ENCODE assay signal across 9 cellular contexts in the genomic region with DNA sequence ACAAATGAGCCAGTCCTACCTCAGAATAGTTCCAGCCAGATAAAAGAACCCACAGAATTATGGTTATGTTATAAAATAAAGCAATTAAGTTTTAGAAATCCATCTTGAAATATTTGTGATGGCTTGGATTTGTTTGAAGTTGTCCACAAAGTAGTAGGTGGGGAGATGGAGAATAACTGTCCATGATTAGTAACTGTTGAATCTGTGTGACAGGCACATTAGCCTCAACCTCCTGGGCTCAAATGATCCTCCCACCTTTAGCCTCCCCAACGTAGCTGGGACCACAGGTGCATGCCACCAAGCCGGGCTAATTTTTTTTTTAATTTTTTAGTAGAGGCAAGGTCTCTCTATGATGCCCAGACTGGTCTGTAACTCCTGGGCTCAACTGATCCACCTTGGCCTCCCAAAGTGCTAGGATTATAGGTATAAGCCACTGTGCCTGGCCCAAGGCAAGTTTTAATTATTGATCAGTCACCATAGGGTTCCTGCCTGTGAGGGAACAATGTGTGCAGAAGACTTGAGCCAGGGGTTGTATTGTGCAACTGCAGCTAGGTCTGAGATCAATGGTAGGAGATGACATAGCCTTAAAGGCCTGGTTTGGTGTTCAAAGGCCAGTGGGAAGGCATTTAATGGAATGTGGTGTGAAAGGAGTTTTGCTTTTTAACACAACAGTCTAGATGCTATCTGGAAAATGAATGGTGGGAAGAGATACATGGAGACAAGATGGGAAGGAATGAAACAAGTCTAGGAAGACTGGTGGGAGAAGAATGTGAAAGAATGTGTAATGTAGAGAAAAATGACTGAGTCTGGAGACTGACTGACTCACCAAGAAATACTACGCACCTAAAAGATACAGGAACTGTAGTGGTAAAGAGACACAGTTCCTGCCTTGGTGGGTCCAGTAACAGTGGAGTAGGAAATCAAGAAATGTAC. TPM values are rescaled to one million over a fixed set of nuclear protein-coding genes. Genes with fewer than 3 reads are reported as not detected.
A peak's percentile ranks its signal among the peaks of the same experiment; 100 is the strongest.
DNase-seq lines count a peak whose midpoint lies in the region; ATAC-seq and TF ChIP-seq lines count a peak whose summit lies in the region.
"Had no signal": no experiment of that assay in that cellular context is flagged by ENCODE, and none has a peak within 500 bp of the region (broad histone marks: within the 10 kb centered on the region; RNA-seq: fewer than 3 reads in every experiment).

No MANE protein-coding gene starts in this region.

- H3K27ac ChIP-seq in breast epithelium: peak overlapping the region in 1 of 2 donors; percentile 99
- peak overlapping the region; percentile 99 for H3K27ac ChIP-seq in VCaP
- peak overlapping the region; percentile 100 for H3K27ac ChIP-seq in hepatocyte
- peak overlapping the region; percentile 35 to 100 (median 43) for H3K27ac ChIP-seq in upper lobe of left lung

- H3K27me3 ChIP-seq in breast epithelium (no peaks in the 10 kb centered on the region), hepatocyte (no peaks in the 10 kb centered on the region), upper lobe of left lung (no peaks in the 10 kb centered on the region), MG63 (no peaks in the 10 kb centered on the region)
- H3K27me3 ChIP-seq: esophagus muscularis mucosa had no signal

- H3K36me3 Mint-ChIP-seq in MCF 10A (ENCODE audit: insufficient read depth, unreplicated experiment): peaks cover 81% of the 10 kb centered on the region

- no peaks in the 10 kb centered on the region for H3K9me2 ChIP-seq in hepatocyte (replicated peaks; ENCODE audit: insufficient read depth)

- no peaks in the 10 kb centered on the region for H3K36me3 ChIP-seq in breast epithelium
- no peaks in the 10 kb centered on the region for H3K36me3 ChIP-seq in hepatocyte (replicated peaks; ENCODE audit: insufficient read depth, low read depth)
- peaks cover 3 to 36% (median 8%) of the 10 kb centered on the region in 4 donors for H3K36me3 ChIP-seq in upper lobe of left lung
- H3K36me3 ChIP-seq in MG63: peaks cover 92% of the 10 kb centered on the region

- POLR2A ChIA-PET in MCF 10A (lab: Yijun Ruan, JAX): interaction anchor here (0.7 to 8.9 kb wide), 4 partner anchors 8 to 261 kb away, joined by 3 to 169 read pairs (median 17); a partner anchor contains a TSS

- peaks cover 29% of the 10 kb centered on the region for H3K4me1 Mint-ChIP-seq in MCF 10A (ENCODE audit: insufficient read depth, unreplicated experiment)

- TF ChIP-seq POLR2A in breast epithelium (IDR thresholded peaks at IDR 0.05) (no peak), upper lobe of left lung (IDR thresholded peaks at IDR 0.05) (no peak)

- H2AFZ ChIP-seq in hepatocyte: no peak overlapping the region

- WGBS in hepatocyte (ENCODE audit: low lambda C conversion rate, missing lambda C conversion rate): 71% methylated on average over 3 of the region's 3 CpGs
- 68 to 74% methylated on average over 3 of the region's 3 CpGs for WGBS in upper lobe of left lung, 2 donors

- CTCF ChIA-PET in MCF 10A (lab: Yijun Ruan, JAX): no interaction called here

- H3K9me3 ChIP-seq in breast epithelium (no peaks in the 10 kb centered on the region), hepatocyte (ENCODE audit: low read depth) (no peaks in the 10 kb centered on the region), upper lobe of left lung (no peaks in the 10 kb centered on the region), MG63 (no peaks in the 10 kb centered on the region)
- H3K9me3 ChIP-seq: esophagus muscularis mucosa had no signal

- peak overlapping the region; percentile 2 for H3K4me3 Mint-ChIP-seq in MCF 10A (ENCODE audit: unreplicated experiment)

- no peaks in the 10 kb centered on the region for H3K9me3 Mint-ChIP-seq in MCF 10A (ENCODE audit: unreplicated experiment)

- intact Hi-C loops in MCF 10A (cut with micrococcal nuclease): no loop called here
- intact Hi-C loops in breast epithelium (cut with DNase I; ENCODE audit: low total_unique reads): no loop called here

- no peak for TF ChIP-seq CTCF in MCF 10A (IDR thresholded peaks at IDR 0.05; ENCODE audit: unreplicated experiment)
- no peak for TF ChIP-seq CTCF in breast epithelium (IDR thresholded peaks at IDR 0.05)
- no peak for TF ChIP-seq CTCF in VCaP (conservative IDR thresholded peaks at IDR 0.05)
- no peak for TF ChIP-seq CTCF in hepatocyte (IDR thresholded peaks at IDR 0.05; ENCODE audit: poor library complexity)
- TF ChIP-seq CTCF in upper lobe of left lung (IDR thresholded peaks at IDR 0.05): no peak

- no TSS peak for BruUV-seq in MCF 10A (replicated peaks; lab: Mats Ljungman, UMichigan)

- peak overlapping the region; percentile 7 for H3K27ac Mint-ChIP-seq in MCF 10A (ENCODE audit: low read depth, unreplicated experiment)

- peaks cover 90% of the 10 kb centered on the region for H3K79me2 ChIP-seq in hepatocyte

- peak overlapping the region; percentile 93 for H3K4me2 ChIP-seq in hepatocyte

- no peak for TF ChIP-seq EP300 in upper lobe of left lung (IDR thresholded peaks at IDR 0.05)

- no peaks in the 10 kb centered on the region for H3K27me3 Mint-ChIP-seq in MCF 10A (ENCODE audit: insufficient read depth, unreplicated experiment)

- ATAC-seq in upper lobe of left lung (ENCODE audit: low FRiP score in 2 of 2) (no peak), HG03025 (IDR thresholded peaks at IDR 0.05; ENCODE audit: low FRiP score, unreplicated experiment) (no peak)

- DNase-seq in MCF 10A (ENCODE audit: unreplicated experiment): no peak
- DNase-seq in breast epithelium (ENCODE audit: low spot score in 2 of 2): no peak
- DNase-seq in hepatocyte (ENCODE audit: low spot score): no peak
- no peak for DNase-seq in upper lobe of left lung
- no peak for DNase-seq in MG63
- DNase-seq in superior temporal gyrus (ENCODE audit: extremely low spot score): no peak

- peaks cover 84% of the 10 kb centered on the region for H4K20me1 ChIP-seq in hepatocyte (ENCODE audit: insufficient read depth, poor library complexity, severe bottlenecking)

- H3K4me1 ChIP-seq in breast epithelium (peaks cover 0 to 18% of the 10 kb centered on the region in 2 donors), hepatocyte (ENCODE audit: insufficient read depth) (peaks cover 57% of the 10 kb centered on the region), upper lobe of left lung (peaks cover 72 to 90% (median 84%) of the 10 kb centered on the region in 4 donors)

- H3K4me3 ChIP-seq in breast epithelium (no peak overlapping the region), hepatocyte (no peak overlapping the region), upper lobe of left lung (no peak overlapping the region), MG63 (no peak overlapping the region)
- H3K4me3 ChIP-seq: esophagus muscularis mucosa had no signal

RNA-seq across cellular contexts. Expression of a gene that starts 9.8 kb away (rescaled TPM):
- total RNA-seq in MCF 10A (2022) (184 and 198 TPM in 2 replicates), breast epithelium (100 to 1,000 TPM; 175 to 213 (median 207) TPM), hepatocyte (186 and 217 TPM in 2 replicates), upper lobe of left lung (100 to 1,000 TPM in 5 of 6 donors, 10 to 100 TPM in 1; 80.7 to 225 (median 177) TPM)
- polyA plus RNA-seq in hepatocyte: 117 and 134 TPM in 2 replicates
- total RNA-seq in MG63 (2014; rRNA removed; shearing (Covaris generic); ENCODE audit: low replicate concordance): 286 and 294 TPM in 2 replicates

RNA-seq across cellular contexts. Expression of a gene that starts 27.8 kb away (rescaled TPM):
- not detected in 2 replicates for total RNA-seq in MCF 10A (2022)
- total RNA-seq in breast epithelium: not detected
- total RNA-seq in hepatocyte: 0.80 TPM in 1 of 2 replicates, not detected in the other
- polyA plus RNA-seq in hepatocyte: 0.19 and 4.8 TPM in 2 replicates
- 1 to 10 TPM in 3 of 6 donors, not detected in 3; 2.5 to 4.0 (median 2.7) TPM for total RNA-seq in upper lobe of left lung
- not detected in 2 replicates for total RNA-seq in MG63 (2014; rRNA removed; shearing (Covaris generic); ENCODE audit: low replicate concordance)
- total RNA-seq: esophagus muscularis mucosa had no signal

RNA-seq across cellular contexts. Expression of a gene that starts 37.7 kb away (rescaled TPM):
- 2.2 and 2.6 TPM in 2 replicates for total RNA-seq in MCF 10A (2022)
- 10 to 100 TPM in 2 of 3 donors, 1 to 10 TPM in 1; 8.5 to 16.4 (median 12.8) TPM for total RNA-seq in breast epithelium
- total RNA-seq in hepatocyte: 8.1 and 9.3 TPM in 2 replicates
- polyA plus RNA-seq in hepatocyte: 5.6 and 8.9 TPM in 2 replicates
- 10 to 100 TPM in 3 of 6 donors, 1 to 10 TPM in 3; 4.5 to 25.0 (median 11.0) TPM for total RNA-seq in upper lobe of left lung
- 1.3 and 5.4 TPM in 2 replicates for total RNA-seq in MG63 (2014; rRNA removed; shearing (Covaris generic); ENCODE audit: low replicate concordance)
